Comparison of ENCODE assay signal across 17 cellular contexts in genomic region chr17:8108972-8109668, GRCh38. TPM values are rescaled to one million over a fixed set of nuclear protein-coding genes. Genes with fewer than 3 reads are reported as not detected.
"Had no signal": no experiment of that assay in that cellular context is flagged by ENCODE, and none has a peak within 500 bp of the region (broad histone marks: within the 10 kb centered on the region; RNA-seq: fewer than 3 reads in every experiment).

No MANE protein-coding gene starts in this region.

- H3K27ac Mint-ChIP-seq: activated CD4-positive, alpha-beta memory T cell treated with anti-CD3 and anti-CD28 coated beads, Interleukin-2, amount 10 ng/mL, durations not matched to agents 7 days and 5 days; activated naive CD8-positive, alpha-beta T cell treated with anti-CD3 and anti-CD28 coated beads, Interleukin-2, amount 10 ng/mL, durations not matched to agents 7 days and 5 days; type B pancreatic cell had no signal

- H3K9me3 ChIP-seq: heart left ventricle, spleen, suprapubic skin had no signal

- H3K36me3 Mint-ChIP-seq: activated naive CD8-positive, alpha-beta T cell treated with anti-CD3 and anti-CD28 coated beads, Interleukin-2, amount 10 ng/mL, durations not matched to agents 7 days and 5 days; type B pancreatic cell had no signal

- H3K36me3 ChIP-seq: heart left ventricle, spleen, suprapubic skin had no signal

- H3K9me3 Mint-ChIP-seq: activated CD4-positive, alpha-beta memory T cell treated with anti-CD3 and anti-CD28 coated beads, Interleukin-2, amount 10 ng/mL, durations not matched to agents 7 days and 5 days; activated naive CD8-positive, alpha-beta T cell treated with anti-CD3 and anti-CD28 coated beads, Interleukin-2, amount 10 ng/mL, durations not matched to agents 7 days and 5 days; type B pancreatic cell had no signal

- H3K27ac ChIP-seq: heart left ventricle, spleen, suprapubic skin had no signal

- DNase-seq: activated CD4-positive, alpha-beta memory T cell treated with anti-CD3 and anti-CD28 coated beads, Interleukin-2, amount 10 ng/mL, durations not matched to agents 7 days and 5 days; activated CD4-positive, alpha-beta T cell treated with anti-CD3 and anti-CD28 coated beads for 1 hour; activated T-cell treated with anti-CD3 and anti-CD28 coated beads, Interleukin-2, amount 50 U/mL, for 48 hours; heart left ventricle; kidney; left ventricle myocardium superior; spleen; stimulated activated CD4-positive, alpha-beta T cell treated with anti-CD3 and anti-CD28 coated beads, Interleukin-1b, Interleukin-23, amount 100 ng/mL, for 48 hours; stimulated activated naive CD4-positive, alpha-beta T cell treated with Interleukin-2 at 50 U/mL for 16 hours; T-helper 9 cell had no signal

RNA-seq across cellular contexts. Expression of gene ALOXE3, which starts 9.2 kb away (rescaled TPM):
- total RNA-seq: activated CD4-positive, alpha-beta memory T cell treated with anti-CD3 and anti-CD28 coated beads, Interleukin-2, amount 10 ng/mL, durations not matched to agents 7 days and 5 days; activated naive CD8-positive, alpha-beta T cell treated with anti-CD3 and anti-CD28 coated beads, Interleukin-2, amount 10 ng/mL, durations not matched to agents 7 days and 5 days; fibroblast of lung; heart left ventricle; kidney; left ventricle myocardium superior; posterior vena cava; sciatic nerve; spleen had no signal

RNA-seq across cellular contexts. Expression of gene HES7, which starts 14.8 kb away (rescaled TPM):
- total RNA-seq: left ventricle myocardium superior, suprapubic skin had no signal
- polyA plus RNA-seq: fibroblast of lung had no signal

RNA-seq across cellular contexts. Expression of gene ALOX12B, which starts 21.6 kb away (rescaled TPM):
- total RNA-seq: fibroblast of lung, frontal cortex, heart left ventricle, kidney, left ventricle myocardium superior, posterior vena cava, sciatic nerve had no signal
- polyA plus RNA-seq: fibroblast of lung, heart left ventricle had no signal
